Comparison of ENCODE assay signal across 13 cellular contexts in genomic region chr16:9817586-9817985, GRCh38.
"Had no signal": no experiment of that assay in that cellular context is flagged by ENCODE, and none has a peak within 500 bp of the region (broad histone marks: within the 10 kb centered on the region; RNA-seq: fewer than 3 reads in every experiment).

No MANE protein-coding gene starts in this region.

- H3K9me3 ChIP-seq: heart left ventricle had no signal

- H3K36me3 ChIP-seq: heart left ventricle had no signal

- DNase-seq: effector CD4-positive, alpha-beta T cell; endodermal cell; erythroblast; heart left ventricle; hippocampal formation; mesendoderm; naive B cell; stimulated activated CD4-positive, alpha-beta T cell treated with anti-CD3 and anti-CD28 coated beads, Interleukin-2, amount 100 ng/mL, for 48 hours; stimulated activated naive CD4-positive, alpha-beta T cell treated with Interleukin-2 at 50 U/mL for 16 hours; trophoblast cell had no signal

- H3K4me3 ChIP-seq: coronary artery, heart left ventricle, smooth muscle cell had no signal

- H3K27ac ChIP-seq: coronary artery, heart left ventricle, parathyroid adenoma had no signal

- H3K4me1 ChIP-seq: heart left ventricle, parathyroid adenoma had no signal
